ENCODE assay signal across 8 cellular contexts in the genomic region with DNA sequence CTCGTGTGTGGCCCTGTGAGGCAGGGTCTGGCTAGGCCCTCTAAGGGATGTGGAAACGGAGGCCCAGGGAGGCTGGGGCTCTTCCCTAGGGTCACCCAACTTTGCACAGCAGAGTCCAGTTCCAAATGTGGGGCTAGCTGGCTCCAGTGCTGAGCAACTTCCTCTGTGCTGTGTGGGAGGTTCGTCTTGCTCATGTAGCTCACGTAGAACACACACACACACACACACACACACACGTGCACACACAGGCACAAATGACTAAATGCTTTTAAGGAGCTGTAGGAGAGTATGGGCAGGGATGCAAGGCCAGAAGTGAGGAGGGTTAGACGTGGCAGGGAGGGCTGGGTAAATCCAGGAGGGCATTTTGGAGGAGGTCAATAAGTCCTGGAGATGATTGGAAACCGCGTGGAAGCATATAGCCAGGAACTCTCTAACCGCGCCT.
A peak's percentile ranks its signal among the peaks of the same experiment; 100 is the strongest.
DNase-seq lines count a peak whose midpoint lies in the region; ATAC-seq and TF ChIP-seq lines count a peak whose summit lies in the region.

No MANE protein-coding gene starts in this region.

- H3K27ac Mint-ChIP-seq in activated T-cell treated with anti-CD3 and anti-CD28 coated beads, Interleukin-2, amount 50 U/mL, for 24 hours: peak overlapping the region; percentile 35

- ATAC-seq in HG02973 (IDR thresholded peaks at IDR 0.05; ENCODE audit: unreplicated experiment) (peak; percentile 6), mucosa of descending colon (peak; percentile 42), HG03139 (IDR thresholded peaks at IDR 0.05; ENCODE audit: unreplicated experiment) (no peak)
- no peak for ATAC-seq in activated CD4-positive, CD25-positive, alpha-beta regulatory T cell treated with anti-CD3 and anti-CD28 coated beads, Interleukin-2, amount 50 U/mL, for 24 hours

- H3K36me3 Mint-ChIP-seq in activated T-cell treated with anti-CD3 and anti-CD28 coated beads, Interleukin-2, amount 50 U/mL, for 24 hours (ENCODE audit: low read depth): no peaks in the 10 kb centered on the region

- intact Hi-C loops in mucosa of descending colon (cut with DNase I, micrococcal nuclease): no loop called here

- no peaks in the 10 kb centered on the region for H3K36me3 ChIP-seq in mucosa of descending colon (ENCODE audit: low read depth)

- DNase-seq in EL (peak; percentile 19), mucosa of descending colon (peak in 1 of 3 donors; percentile 33), caudate nucleus (lab: John Stamatoyannopoulos, UW) (no peak), NCI-H748 (lab: John Stamatoyannopoulos, UW; ENCODE audit: unreplicated experiment) (no peak)
- no peak for DNase-seq in activated T-cell treated with anti-CD3 and anti-CD28 coated beads, Interleukin-2, amount 50 U/mL, for 24 hours

- H3K4me3 Mint-ChIP-seq in activated T-cell treated with anti-CD3 and anti-CD28 coated beads, Interleukin-2, amount 50 U/mL, for 24 hours: no peak overlapping the region

- H3K4me1 ChIP-seq in mucosa of descending colon (ENCODE audit: low read depth): peaks cover 3% of the 10 kb centered on the region

- no peak overlapping the region for H3K27ac ChIP-seq in caudate nucleus (ENCODE audit: low read depth, low read length)

- H3K9me3 ChIP-seq in mucosa of descending colon: no peaks in the 10 kb centered on the region

- no peak for TF ChIP-seq CTCF in mucosa of descending colon (IDR thresholded peaks at IDR 0.05)

- no peaks in the 10 kb centered on the region for H3K9me3 Mint-ChIP-seq in activated T-cell treated with anti-CD3 and anti-CD28 coated beads, Interleukin-2, amount 50 U/mL, for 24 hours

- no peaks in the 10 kb centered on the region for H3K27me3 Mint-ChIP-seq in activated T-cell treated with anti-CD3 and anti-CD28 coated beads, Interleukin-2, amount 50 U/mL, for 24 hours

- peaks cover 50% of the 10 kb centered on the region for H3K4me1 Mint-ChIP-seq in activated T-cell treated with anti-CD3 and anti-CD28 coated beads, Interleukin-2, amount 50 U/mL, for 24 hours (ENCODE audit: low read depth)

- no peak overlapping the region for H3K4me3 ChIP-seq in mucosa of descending colon

Comparison
In these comparisons a context has a peak if more than half of its experiments do, and no peak if none do; other contexts are left out.
1. ATAC-seq: peak in HG02973 (single experiment) and mucosa of descending colon (single experiment); none in activated CD4-positive, CD25-positive, alpha-beta regulatory T cell treated with anti-CD3 and anti-CD28 coated beads, Interleukin-2, amount 50 U/mL, for 24 hours (0 of 2) and HG03139 (single experiment).